1 cellular context compared by ENCODE assay signal in genomic region chr15:89806565-89807550, GRCh38.
A peak's percentile ranks its signal among the peaks of the same experiment; 100 is the strongest.
TF ChIP-seq lines count a peak whose summit lies in the region.

No MANE protein-coding gene starts in this region.

TF ChIP-seq in HepG2, 621 proteins besides CTCF, POLR2A, EP300 and RAD21 (continued from another document and continues in another):
- TF ChIP-seq SNAPC4 (CRISPR knock-in tag; IDR thresholded peaks at IDR 0.05), result no peak
- TF ChIP-seq MIER2 (CRISPR knock-in tag; IDR thresholded peaks at IDR 0.05), result peak; percentile 58; the same call in 1 of the 2 replicates
- TF ChIP-seq BRF2 (CRISPR knock-in tag; IDR thresholded peaks at IDR 0.05), result no peak
- TF ChIP-seq LRRFIP1 (CRISPR knock-in tag; conservative IDR thresholded peaks at IDR 0.05), result no peak
- TF ChIP-seq RBM22 (optimal IDR thresholded peaks at IDR 0.05; ENCODE audit: low read length), result no peak
- TF ChIP-seq ZBTB44 (CRISPR knock-in tag; IDR thresholded peaks at IDR 0.05), result no peak
- peak; percentile 79; the same call in 1 of the 2 replicates for TF ChIP-seq ZFP91 (CRISPR knock-in tag; IDR thresholded peaks at IDR 0.05; ENCODE audit: borderline replicate concordance)
- peak; percentile 77 for TF ChIP-seq ZBTB34 (CRISPR knock-in tag; IDR thresholded peaks at IDR 0.05)
- TF ChIP-seq NRL (CRISPR knock-in tag; IDR thresholded peaks at IDR 0.05; ENCODE audit: borderline replicate concordance), result no peak
- TF ChIP-seq ZBED4 (CRISPR knock-in tag; IDR thresholded peaks at IDR 0.05; ENCODE audit: borderline replicate concordance), result peak; percentile 86; the same call in 1 of the 2 replicates
- TF ChIP-seq SIN3A (IDR thresholded peaks at IDR 0.05; ENCODE audit: borderline replicate concordance, low read depth, low read length), result no peak
- TF ChIP-seq ZNF670 (CRISPR knock-in tag; IDR thresholded peaks at IDR 0.05; ENCODE audit: borderline replicate concordance), result peak; percentile 58; the same call in 1 of the 2 replicates
- peak; percentile 56; the same call in 1 of the 2 replicates for TF ChIP-seq REPIN1 (CRISPR knock-in tag; IDR thresholded peaks at IDR 0.05; ENCODE audit: borderline replicate concordance, low read depth)
- peak; percentile 62; the same call in 1 of the 2 replicates for TF ChIP-seq YEATS2 (CRISPR knock-in tag; IDR thresholded peaks at IDR 0.05; ENCODE audit: borderline replicate concordance)
- TF ChIP-seq ZNF563 (CRISPR knock-in tag; IDR thresholded peaks at IDR 0.05), result peak; percentile 44; the same call in 1 of the 2 replicates
- TF ChIP-seq PBX3 (CRISPR knock-in tag; IDR thresholded peaks at IDR 0.05; ENCODE audit: borderline replicate concordance), result no peak
- no peak for TF ChIP-seq CSRNP2 (CRISPR knock-in tag; conservative IDR thresholded peaks at IDR 0.05; ENCODE audit: low read depth)
- TF ChIP-seq ZFP36L2 (CRISPR knock-in tag; IDR thresholded peaks at IDR 0.05), result no peak
- peak; percentile 40; the same call in 1 of the 2 replicates for TF ChIP-seq MEIS2 (CRISPR knock-in tag; IDR thresholded peaks at IDR 0.05)
- TF ChIP-seq ZNF451 (CRISPR knock-in tag; IDR thresholded peaks at IDR 0.05), result peak; percentile 93; the same call in 1 of the 2 replicates
- TF ChIP-seq DMAP1 (CRISPR knock-in tag; IDR thresholded peaks at IDR 0.05), result peak; percentile 68
- peak; percentile 68 for TF ChIP-seq TEAD3 (CRISPR knock-in tag; optimal IDR thresholded peaks at IDR 0.05; ENCODE audit: borderline replicate concordance)
- 0 out of 2 replicates have a peak, but pooled peaks have one; percentile 34 for TF ChIP-seq NKX3-1 (CRISPR knock-in tag; IDR thresholded peaks at IDR 0.05)
- no peak for TF ChIP-seq NR2F2 (IDR thresholded peaks at IDR 0.05; ENCODE audit: borderline replicate concordance, low read depth)
- TF ChIP-seq JARID2 (CRISPR knock-in tag; IDR thresholded peaks at IDR 0.05; ENCODE audit: insufficient replicate concordance), result peak; percentile 94
- no peak for TF ChIP-seq GABPA (IDR thresholded peaks at IDR 0.05; ENCODE audit: low read depth, low read length)
- peak; percentile 68 for TF ChIP-seq GABPA (CRISPR knock-in tag; IDR thresholded peaks at IDR 0.05; ENCODE audit: low read depth)
- TF ChIP-seq ARHGAP35 (CRISPR knock-in tag; IDR thresholded peaks at IDR 0.05; ENCODE audit: borderline replicate concordance), result no peak
- TF ChIP-seq SKIL (CRISPR knock-in tag; IDR thresholded peaks at IDR 0.05; ENCODE audit: borderline replicate concordance), result peak; percentile 76; the same call in 1 of the 2 replicates
